In genomic region chr7:149422065-149422913, GRCh38 we compare ENCODE assay signal across 1 cellular context.
TF ChIP-seq lines count a peak whose summit lies in the region.

No MANE protein-coding gene starts in this region.

TF ChIP-seq in HepG2, 621 proteins besides CTCF, POLR2A, EP300 and RAD21 (continued from another document):
- peak; percentile 43; the same call in 1 of the 2 replicates for TF ChIP-seq ZBED4 (CRISPR knock-in tag; IDR thresholded peaks at IDR 0.05; ENCODE audit: borderline replicate concordance)
- 0 out of 2 replicates have a peak, but pooled peaks have one; percentile 34 for TF ChIP-seq MEIS2 (CRISPR knock-in tag; IDR thresholded peaks at IDR 0.05)
- TF ChIP-seq GABPB1 (CRISPR knock-in tag; IDR thresholded peaks at IDR 0.05), result peak; percentile 51; the same call in 1 of the 2 replicates
- TF ChIP-seq BRD4 (CRISPR knock-in tag; IDR thresholded peaks at IDR 0.05), result no peak
- no peak for TF ChIP-seq LBX2 (CRISPR knock-in tag; IDR thresholded peaks at IDR 0.05; ENCODE audit: borderline replicate concordance)
- no peak for TF ChIP-seq ZFP1 (CRISPR knock-in tag; IDR thresholded peaks at IDR 0.05)
- no peak for TF ChIP-seq CBFB (CRISPR knock-in tag; IDR thresholded peaks at IDR 0.05)
- TF ChIP-seq FLYWCH1 (CRISPR knock-in tag; IDR thresholded peaks at IDR 0.05), result no peak
- TF ChIP-seq ZNF350 (CRISPR knock-in tag; IDR thresholded peaks at IDR 0.05; ENCODE audit: borderline replicate concordance, low read depth), result no peak
- TF ChIP-seq DDIT3 (CRISPR knock-in tag; IDR thresholded peaks at IDR 0.05), result no peak
- no peak for TF ChIP-seq ZNF160 (CRISPR knock-in tag; IDR thresholded peaks at IDR 0.05)
- TF ChIP-seq HMGXB4 (CRISPR knock-in tag; IDR thresholded peaks at IDR 0.05; ENCODE audit: borderline replicate concordance in 1 of 2, low read depth in 1 of 2), result peak in 1 of 2 experiments; percentile 83; a peak in 3 of 4 replicates
- no peak for TF ChIP-seq SMAD3 (CRISPR knock-in tag; IDR thresholded peaks at IDR 0.05)
- no peak for TF ChIP-seq ZNF234 (CRISPR knock-in tag; conservative IDR thresholded peaks at IDR 0.05)
- peak; percentile 18 for TF ChIP-seq TEAD3 (CRISPR knock-in tag; optimal IDR thresholded peaks at IDR 0.05; ENCODE audit: borderline replicate concordance)
- no peak for TF ChIP-seq ZNF3 (CRISPR knock-in tag; IDR thresholded peaks at IDR 0.05)
- TF ChIP-seq ZNF136 (CRISPR knock-in tag; IDR thresholded peaks at IDR 0.05; ENCODE audit: low read depth), result no peak
- no peak for TF ChIP-seq ZNF776 (CRISPR knock-in tag; IDR thresholded peaks at IDR 0.05)
- TF ChIP-seq DNMT3B (CRISPR knock-in tag; conservative IDR thresholded peaks at IDR 0.05), result no peak
- no peak for TF ChIP-seq NFYB (CRISPR knock-in tag; IDR thresholded peaks at IDR 0.05)
- no peak for TF ChIP-seq ZNF331 (CRISPR knock-in tag; IDR thresholded peaks at IDR 0.05)
- no peak for TF ChIP-seq JDP2 (CRISPR knock-in tag; IDR thresholded peaks at IDR 0.05; ENCODE audit: borderline replicate concordance)
- no peak for TF ChIP-seq NR2F2 (IDR thresholded peaks at IDR 0.05; ENCODE audit: borderline replicate concordance, low read depth)
- TF ChIP-seq RNF2 (conservative IDR thresholded peaks at IDR 0.05; ENCODE audit: low read depth), result no peak
- no peak; the same call in 1 of the 2 replicates for TF ChIP-seq KAT8 (CRISPR knock-in tag; IDR thresholded peaks at IDR 0.05)
- no peak for TF ChIP-seq ZNF709 (CRISPR knock-in tag; IDR thresholded peaks at IDR 0.05)
- TF ChIP-seq NONO (IDR thresholded peaks at IDR 0.05), result no peak
- no peak for TF ChIP-seq NONO (CRISPR knock-in tag; conservative IDR thresholded peaks at IDR 0.05)
- 0 out of 2 replicates have a peak, but pooled peaks have one; percentile 56 for TF ChIP-seq ARNT2 (CRISPR knock-in tag; IDR thresholded peaks at IDR 0.05; ENCODE audit: low read depth)
- no peak for TF ChIP-seq ZNF883 (CRISPR knock-in tag; IDR thresholded peaks at IDR 0.05; ENCODE audit: not compliant biosample characterization)
- 0 out of 2 replicates have a peak, but pooled peaks have one; percentile 30 for TF ChIP-seq GFI1 (CRISPR knock-in tag; IDR thresholded peaks at IDR 0.05; ENCODE audit: borderline replicate concordance)
- TF ChIP-seq CREBL2 (CRISPR knock-in tag; IDR thresholded peaks at IDR 0.05; ENCODE audit: borderline replicate concordance), result no peak
- no peak for TF ChIP-seq CHD4 (IDR thresholded peaks at IDR 0.05; ENCODE audit: borderline replicate concordance, low read length)
- TF ChIP-seq CREB3 (CRISPR knock-in tag; IDR thresholded peaks at IDR 0.05), result no peak
- TF ChIP-seq KDM4B (CRISPR knock-in tag; IDR thresholded peaks at IDR 0.05), result no peak
- TF ChIP-seq NR2F6 (IDR thresholded peaks at IDR 0.05), result no peak
- no peak for TF ChIP-seq NR2F6 (CRISPR knock-in tag; IDR thresholded peaks at IDR 0.05)
- TF ChIP-seq ZNF607 (CRISPR knock-in tag; IDR thresholded peaks at IDR 0.05; ENCODE audit: borderline replicate concordance), result no peak
